In genomic region chr19:58569943-58570670, GRCh38 we compare ENCODE assay signal across 18 cellular contexts. TPM values are rescaled to one million over a fixed set of nuclear protein-coding genes. Genes with fewer than 3 reads are reported as not detected.
DNase-seq lines count a peak whose midpoint lies in the region; ATAC-seq, FAIRE-seq and TF ChIP-seq lines count a peak whose summit lies in the region.
"Had no signal": no experiment of that assay in that cellular context is flagged by ENCODE, and none has a peak within 500 bp of the region (broad histone marks: within the 10 kb centered on the region; RNA-seq: fewer than 3 reads in every experiment).

No MANE protein-coding gene starts in this region.

- intact Hi-C loops in activated naive CD4-positive, alpha-beta T cell treated with anti-CD3 and anti-CD28 coated beads for 36 hours (cut with micrococcal nuclease): no loop called here
- intact Hi-C loops in HepG2 (cut with micrococcal nuclease; ENCODE audit: unreplicated experiment): no loop called here

- POLR2A ChIA-PET in HepG2 (lab: Yijun Ruan, JAX): interaction anchor here (1.4 to 3.0 kb wide), 2 partner anchors 11 kb away, joined by 8 to 36 read pairs; partner anchors contain the start of gene UBE2M

- ATAC-seq in HepG2 (no peak), HG02759 (IDR thresholded peaks at IDR 0.05; ENCODE audit: unreplicated experiment) (no peak), HG03469 (IDR thresholded peaks at IDR 0.05; ENCODE audit: unreplicated experiment) (no peak)
- ATAC-seq in stimulated activated naive CD8-positive, alpha-beta T cell treated with anti-CD3 and anti-CD28 coated beads, Interleukin-15, Interleukin-2, amounts not matched to agents 100 U/mL and 50 U/mL, for 24 hours: no peak
- ATAC-seq: K562, left lobe of liver, Panc1 had no signal

- H3K4me3 Mint-ChIP-seq in activated naive CD4-positive, alpha-beta T cell treated with anti-CD3 and anti-CD28 coated beads for 36 hours: no peak overlapping the region
- H3K4me3 Mint-ChIP-seq: endodermal cell had no signal

- H3K27me3 Mint-ChIP-seq in activated naive CD4-positive, alpha-beta T cell treated with anti-CD3 and anti-CD28 coated beads for 36 hours (ENCODE audit: low read depth): no peaks in the 10 kb centered on the region

- no peak overlapping the region for H3K27ac Mint-ChIP-seq in activated naive CD4-positive, alpha-beta T cell treated with anti-CD3 and anti-CD28 coated beads for 36 hours
- H3K27ac Mint-ChIP-seq: endodermal cell had no signal

- peaks cover 22% of the 10 kb centered on the region for H3K36me3 Mint-ChIP-seq in activated naive CD4-positive, alpha-beta T cell treated with anti-CD3 and anti-CD28 coated beads for 36 hours (ENCODE audit: low read depth)

- in situ Hi-C loops in HepG2 (cut with HindIII; ENCODE audit: extremely low pct_ligation_motif_present, low pct_unique_long_range_greater_than_20kb): no loop called here

- BruUV-seq in HepG2 (replicated peaks; lab: Mats Ljungman, UMichigan): no TSS peak

- TF ChIP-seq CTCF in WERI-Rb-1 (IDR thresholded peaks at IDR 0.05; ENCODE audit: low read depth, low read length): no peak
- no peak for TF ChIP-seq CTCF in HepG2 (CRISPR knock-in tag; IDR thresholded peaks at IDR 0.05)

- CTCF ChIA-PET in activated naive CD4-positive, alpha-beta T cell treated with anti-CD3 and anti-CD28 coated beads for 36 hours (lab: Charles Lee): no interaction called here
- CTCF ChIA-PET in HepG2 (lab: Yijun Ruan, JAX; ENCODE audit: low intra/inter-chr PET ratio, low total read pairs): no interaction called here

- H4K20me1 ChIP-seq in HepG2 (ENCODE audit: insufficient read depth, low read length): no peaks in the 10 kb centered on the region

- H3K4me3 ChIP-seq in WERI-Rb-1 (ENCODE audit: low read depth, low read length): no peak overlapping the region
- no peak overlapping the region for H3K4me3 ChIP-seq in HepG2 (replicated peaks in 1 of 3; ENCODE audit: insufficient read depth in 1 of 3, low read depth in 2 of 3, low read length in 3 of 3)
- H3K4me3 ChIP-seq: K562 had no signal

- H3K9me3 Mint-ChIP-seq in activated naive CD4-positive, alpha-beta T cell treated with anti-CD3 and anti-CD28 coated beads for 36 hours: no peaks in the 10 kb centered on the region
- H3K9me3 Mint-ChIP-seq: endodermal cell had no signal

- H3K9me3 ChIP-seq in WERI-Rb-1 (ENCODE audit: severe bottlenecking): no peaks in the 10 kb centered on the region
- no peaks in the 10 kb centered on the region for H3K9me3 ChIP-seq in HepG2 (ENCODE audit: low read length)
- H3K9me3 ChIP-seq: Caco-2 had no signal

- peak; percentile 2 for DNase-seq in activated naive CD4-positive, alpha-beta T cell treated with anti-CD3 and anti-CD28 coated beads for 36 hours
- DNase-seq in activated naive CD4-positive, alpha-beta T cell treated with Interleukin-2 at 50 U/mL for 16 hours: no peak
- peak; percentile 6 for DNase-seq in WERI-Rb-1
- DNase-seq in HepG2 (ENCODE audit: low spot score): no peak
- DNase-seq in stimulated activated naive CD8-positive, alpha-beta T cell treated with anti-CD3 and anti-CD28 coated beads, Interleukin-15, Interleukin-2, amounts not matched to agents 100 U/mL and 50 U/mL, for 24 hours: peak; percentile 3
- DNase-seq in NCI-H2107 treated with DMSO at 0.1 percent for 48 hours (lab: John Stamatoyannopoulos, UW; ENCODE audit: unreplicated experiment): no peak
- DNase-seq: central memory CD4-positive, alpha-beta T cell; endodermal cell; NCI-H1048; NCI-H2081 treated with DMSO at 0.1 percent for 48 hours; NCI-H69; stimulated activated CD4-positive, alpha-beta T cell treated with anti-CD3 and anti-CD28 coated beads, Interleukin-15, amount 100 ng/mL, for 24 hours had no signal

- TF ChIP-seq POLR2A in HepG2 (IDR thresholded peaks at IDR 0.05; ENCODE audit: insufficient read depth in 1 of 2, low read depth in 2 of 2, low read length in 2 of 2): peak in 1 of 2 experiments; percentile 29; a peak in 2 of 4 replicates

- no peak overlapping the region for H2AFZ ChIP-seq in HepG2 (ENCODE audit: low read length)

- H3K36me3 ChIP-seq in WERI-Rb-1: peaks cover 31% of the 10 kb centered on the region
- no peaks in the 10 kb centered on the region; a peak in 2 of 5 replicates for H3K36me3 ChIP-seq in HepG2 (replicated peaks in 1 of 2; ENCODE audit: control insufficient read depth in 1 of 2, insufficient read depth in 2 of 2, low read length in 2 of 2)

- FAIRE-seq in HepG2 (lab: Jason Lieb, UNC): no peak
- FAIRE-seq: K562 had no signal

- no peak overlapping the region for H3K9ac ChIP-seq in HepG2 (ENCODE audit: insufficient read depth, low read depth, low read length)

- H3K4me1 ChIP-seq in HepG2 (ENCODE audit: insufficient read depth, low read length): peaks cover 30% of the 10 kb centered on the region
- H3K4me1 ChIP-seq: Caco-2 had no signal

- no peak for TF ChIP-seq EP300 in HepG2 (IDR thresholded peaks at IDR 0.05; ENCODE audit: low read depth in 2 of 2, low read length in 2 of 2)
- TF ChIP-seq EP300 in HepG2 (CRISPR knock-in tag; IDR thresholded peaks at IDR 0.05; ENCODE audit: borderline replicate concordance): no peak

- TF ChIP-seq RAD21 in HepG2 (CRISPR knock-in tag; IDR thresholded peaks at IDR 0.05): no peak

- no peaks in the 10 kb centered on the region for H3K79me2 ChIP-seq in HepG2 (ENCODE audit: insufficient read depth, low read length)

- H3K27ac ChIP-seq in WERI-Rb-1 (no peak overlapping the region), HepG2 (ENCODE audit: extremely low read length, insufficient read depth, low read length) (no peak overlapping the region)

- H3K4me1 Mint-ChIP-seq in activated naive CD4-positive, alpha-beta T cell treated with anti-CD3 and anti-CD28 coated beads for 36 hours (ENCODE audit: low read depth): peaks cover 26% of the 10 kb centered on the region

- 82% methylated on average over 7 of the region's 8 CpGs for WGBS in HepG2 (ENCODE audit: low lambda C conversion rate)

- H3K27me3 ChIP-seq in WERI-Rb-1 (ENCODE audit: insufficient read depth, low read depth, severe bottlenecking) (no peaks in the 10 kb centered on the region), HepG2 (ENCODE audit: control insufficient read depth in 1 of 2, insufficient read depth in 2 of 2, low read length in 2 of 2) (no peaks in the 10 kb centered on the region)

- no peak overlapping the region for H3K4me2 ChIP-seq in HepG2 (ENCODE audit: low read depth, low read length)

RNA-seq across cellular contexts. Expression of gene MZF1, which starts 3.0 kb away (rescaled TPM):
- 10 to 100 TPM; 13.3 to 13.4 TPM for total RNA-seq in activated naive CD4-positive, alpha-beta T cell treated with anti-CD3 and anti-CD28 coated beads for 36 hours
- total RNA-seq in HepG2 (2016; rRNA removed; fragmentation: Illumina TruSeq; extraction: Trizol): 1.3 and 3.1 TPM in 2 replicates
- total RNA-seq in HepG2 (2016; cell fraction: cytosol; rRNA removed; fragmentation: Illumina TruSeq; extraction: Trizol; ENCODE audit: low read depth): 0.97 and 1.1 TPM in 2 replicates
- total RNA-seq in HepG2 (2016; cell fraction: insoluble cytoplasmic fraction; rRNA removed; fragmentation: Illumina TruSeq; extraction: Trizol): 1.0 and 3.4 TPM in 2 replicates
- total RNA-seq in HepG2 (2016; cell fraction: membrane; rRNA removed; fragmentation: Illumina TruSeq; extraction: Trizol): 1.1 and 1.4 TPM in 2 replicates
- total RNA-seq in HepG2 (2016; cell fraction: nucleus; rRNA removed; fragmentation: Illumina TruSeq; extraction: Trizol): 3.8 and 4.3 TPM in 2 replicates
- 8.1 and 10.0 TPM in 2 replicates for polyA plus RNA-seq in HepG2 (2011; rRNA removed)
- 3.4 and 6.6 TPM in 2 replicates for polyA plus RNA-seq in HepG2 (2011; cell fraction: cytosol; rRNA removed)
- 73.5 and 84.6 TPM in 2 replicates for polyA plus RNA-seq in HepG2 (2011; cell fraction: nucleus; rRNA removed)
- 4.8 and 6.6 TPM in 2 replicates for polyA plus RNA-seq in HepG2 (2012)
- 0.12 and 0.23 TPM in 2 replicates for polyA plus RNA-seq in HepG2 (2016; cell fraction: cytosol; fragmentation: Illumina TruSeq; extraction: Trizol; ENCODE audit: low read depth)
- 1.3 and 1.5 TPM in 2 replicates for polyA plus RNA-seq in HepG2 (2016; cell fraction: insoluble cytoplasmic fraction; fragmentation: Illumina TruSeq; extraction: Trizol; ENCODE audit: low read depth)
- polyA plus RNA-seq in HepG2 (2016; cell fraction: membrane; fragmentation: Illumina TruSeq; extraction: Trizol; ENCODE audit: low read depth): 0.18 and 0.57 TPM in 2 replicates
- polyA plus RNA-seq in HepG2 (2016; cell fraction: nucleus; fragmentation: Illumina TruSeq; extraction: Trizol; ENCODE audit: insufficient read depth, low read depth): 15.9 and 16.0 TPM in 2 replicates
- polyA minus RNA-seq in HepG2 (2011; rRNA and poly(A)+ RNA removed; ENCODE audit: low replicate concordance): 12.8 and 32.3 TPM in 2 replicates
- 1.9 and 3.2 TPM in 2 replicates for polyA minus RNA-seq in HepG2 (2011; cell fraction: cytosol; rRNA and poly(A)+ RNA removed)
- polyA minus RNA-seq in HepG2 (2011; cell fraction: nucleus; rRNA and poly(A)+ RNA removed): 11.1 and 11.8 TPM in 2 replicates

RNA-seq across cellular contexts. Expression of gene UBE2M, which starts 11.7 kb away (rescaled TPM):
- 10 to 100 TPM; 91.4 to 93.6 TPM for total RNA-seq in activated naive CD4-positive, alpha-beta T cell treated with anti-CD3 and anti-CD28 coated beads for 36 hours
- total RNA-seq in HepG2 (2016; rRNA removed; fragmentation: Illumina TruSeq; extraction: Trizol): 29.5 and 36.2 TPM in 2 replicates
- 14.2 and 15.5 TPM in 2 replicates for total RNA-seq in HepG2 (2016; cell fraction: cytosol; rRNA removed; fragmentation: Illumina TruSeq; extraction: Trizol; ENCODE audit: low read depth)
- 25.4 and 36.1 TPM in 2 replicates for total RNA-seq in HepG2 (2016; cell fraction: insoluble cytoplasmic fraction; rRNA removed; fragmentation: Illumina TruSeq; extraction: Trizol)
- total RNA-seq in HepG2 (2016; cell fraction: membrane; rRNA removed; fragmentation: Illumina TruSeq; extraction: Trizol): 26.0 and 30.0 TPM in 2 replicates
- total RNA-seq in HepG2 (2016; cell fraction: nucleus; rRNA removed; fragmentation: Illumina TruSeq; extraction: Trizol): 14.4 and 19.6 TPM in 2 replicates
- 50.3 and 55.5 TPM in 2 replicates for polyA plus RNA-seq in HepG2 (2011; rRNA removed)
- 32.0 and 34.7 TPM in 2 replicates for polyA plus RNA-seq in HepG2 (2011; cell fraction: cytosol; rRNA removed)
- 59.9 and 61.9 TPM in 2 replicates for polyA plus RNA-seq in HepG2 (2011; cell fraction: nucleus; rRNA removed)
- polyA plus RNA-seq in HepG2 (2012): 47.3 and 47.7 TPM in 2 replicates
- polyA plus RNA-seq in HepG2 (2016; cell fraction: cytosol; fragmentation: Illumina TruSeq; extraction: Trizol; ENCODE audit: low read depth): 22.8 and 27.9 TPM in 2 replicates
- polyA plus RNA-seq in HepG2 (2016; cell fraction: insoluble cytoplasmic fraction; fragmentation: Illumina TruSeq; extraction: Trizol; ENCODE audit: low read depth): 54.2 and 62.5 TPM in 2 replicates
- 30.4 and 40.6 TPM in 2 replicates for polyA plus RNA-seq in HepG2 (2016; cell fraction: membrane; fragmentation: Illumina TruSeq; extraction: Trizol; ENCODE audit: low read depth)
- polyA plus RNA-seq in HepG2 (2016; cell fraction: nucleus; fragmentation: Illumina TruSeq; extraction: Trizol; ENCODE audit: insufficient read depth, low read depth): 53.2 and 66.7 TPM in 2 replicates
- polyA minus RNA-seq in HepG2 (2011; rRNA and poly(A)+ RNA removed; ENCODE audit: low replicate concordance): 39.7 and 154 TPM in 2 replicates
- polyA minus RNA-seq in HepG2 (2011; cell fraction: cytosol; rRNA and poly(A)+ RNA removed): 26.9 and 27.3 TPM in 2 replicates
- 20.8 and 23.0 TPM in 2 replicates for polyA minus RNA-seq in HepG2 (2011; cell fraction: nucleus; rRNA and poly(A)+ RNA removed)

RNA-seq across cellular contexts. Expression of gene CHMP2A, which starts 15.2 kb away (rescaled TPM):
- total RNA-seq in activated naive CD4-positive, alpha-beta T cell treated with anti-CD3 and anti-CD28 coated beads for 36 hours: 100 to 1,000 TPM; 109 to 111 TPM
- 55.0 and 70.9 TPM in 2 replicates for total RNA-seq in HepG2 (2016; rRNA removed; fragmentation: Illumina TruSeq; extraction: Trizol)
- total RNA-seq in HepG2 (2016; cell fraction: cytosol; rRNA removed; fragmentation: Illumina TruSeq; extraction: Trizol; ENCODE audit: low read depth): 45.6 and 61.8 TPM in 2 replicates
- total RNA-seq in HepG2 (2016; cell fraction: insoluble cytoplasmic fraction; rRNA removed; fragmentation: Illumina TruSeq; extraction: Trizol): 56.2 and 72.4 TPM in 2 replicates
- total RNA-seq in HepG2 (2016; cell fraction: membrane; rRNA removed; fragmentation: Illumina TruSeq; extraction: Trizol): 35.3 and 50.0 TPM in 2 replicates
- 22.1 and 25.7 TPM in 2 replicates for total RNA-seq in HepG2 (2016; cell fraction: nucleus; rRNA removed; fragmentation: Illumina TruSeq; extraction: Trizol)
- 49.7 and 51.4 TPM in 2 replicates for polyA plus RNA-seq in HepG2 (2011; rRNA removed)
- polyA plus RNA-seq in HepG2 (2011; cell fraction: cytosol; rRNA removed): 61.9 and 66.7 TPM in 2 replicates
- 108 and 113 TPM in 2 replicates for polyA plus RNA-seq in HepG2 (2011; cell fraction: nucleus; rRNA removed)
- polyA plus RNA-seq in HepG2 (2012): 41.7 and 46.0 TPM in 2 replicates
- 56.7 and 73.4 TPM in 2 replicates for polyA plus RNA-seq in HepG2 (2016; cell fraction: cytosol; fragmentation: Illumina TruSeq; extraction: Trizol; ENCODE audit: low read depth)
- polyA plus RNA-seq in HepG2 (2016; cell fraction: insoluble cytoplasmic fraction; fragmentation: Illumina TruSeq; extraction: Trizol; ENCODE audit: low read depth): 88.0 and 94.2 TPM in 2 replicates
- polyA plus RNA-seq in HepG2 (2016; cell fraction: membrane; fragmentation: Illumina TruSeq; extraction: Trizol; ENCODE audit: low read depth): 38.7 and 48.0 TPM in 2 replicates
- polyA plus RNA-seq in HepG2 (2016; cell fraction: nucleus; fragmentation: Illumina TruSeq; extraction: Trizol; ENCODE audit: insufficient read depth, low read depth): 55.6 and 56.2 TPM in 2 replicates
- 46.3 and 131 TPM in 2 replicates for polyA minus RNA-seq in HepG2 (2011; rRNA and poly(A)+ RNA removed; ENCODE audit: low replicate concordance)
- 25.4 and 27.7 TPM in 2 replicates for polyA minus RNA-seq in HepG2 (2011; cell fraction: cytosol; rRNA and poly(A)+ RNA removed)
- polyA minus RNA-seq in HepG2 (2011; cell fraction: nucleus; rRNA and poly(A)+ RNA removed): 21.0 and 24.5 TPM in 2 replicates

RNA-seq across cellular contexts. Expression of gene TRIM28, which starts 26.2 kb away (rescaled TPM):
- 100 to 1,000 TPM; 475 to 483 TPM for total RNA-seq in activated naive CD4-positive, alpha-beta T cell treated with anti-CD3 and anti-CD28 coated beads for 36 hours
- 302 and 361 TPM in 2 replicates for total RNA-seq in HepG2 (2016; rRNA removed; fragmentation: Illumina TruSeq; extraction: Trizol)
- 29.3 and 34.8 TPM in 2 replicates for total RNA-seq in HepG2 (2016; cell fraction: cytosol; rRNA removed; fragmentation: Illumina TruSeq; extraction: Trizol; ENCODE audit: low read depth)
- 282 and 373 TPM in 2 replicates for total RNA-seq in HepG2 (2016; cell fraction: insoluble cytoplasmic fraction; rRNA removed; fragmentation: Illumina TruSeq; extraction: Trizol)
- total RNA-seq in HepG2 (2016; cell fraction: membrane; rRNA removed; fragmentation: Illumina TruSeq; extraction: Trizol): 118 and 119 TPM in 2 replicates
- 266 and 307 TPM in 2 replicates for total RNA-seq in HepG2 (2016; cell fraction: nucleus; rRNA removed; fragmentation: Illumina TruSeq; extraction: Trizol)
- 439 and 461 TPM in 2 replicates for polyA plus RNA-seq in HepG2 (2011; rRNA removed)
- polyA plus RNA-seq in HepG2 (2011; cell fraction: cytosol; rRNA removed): 192 and 284 TPM in 2 replicates
- 913 and 1,149 TPM in 2 replicates for polyA plus RNA-seq in HepG2 (2011; cell fraction: nucleus; rRNA removed)
- polyA plus RNA-seq in HepG2 (2012): 400 and 525 TPM in 2 replicates
- polyA plus RNA-seq in HepG2 (2016; cell fraction: cytosol; fragmentation: Illumina TruSeq; extraction: Trizol; ENCODE audit: low read depth): 31.8 and 43.0 TPM in 2 replicates
- 296 and 460 TPM in 2 replicates for polyA plus RNA-seq in HepG2 (2016; cell fraction: insoluble cytoplasmic fraction; fragmentation: Illumina TruSeq; extraction: Trizol; ENCODE audit: low read depth)
- polyA plus RNA-seq in HepG2 (2016; cell fraction: membrane; fragmentation: Illumina TruSeq; extraction: Trizol; ENCODE audit: low read depth): 94.7 and 105 TPM in 2 replicates
- 574 and 592 TPM in 2 replicates for polyA plus RNA-seq in HepG2 (2016; cell fraction: nucleus; fragmentation: Illumina TruSeq; extraction: Trizol; ENCODE audit: insufficient read depth, low read depth)
- 1,983 and 2,170 TPM in 2 replicates for polyA minus RNA-seq in HepG2 (2011; rRNA and poly(A)+ RNA removed; ENCODE audit: low replicate concordance)
- polyA minus RNA-seq in HepG2 (2011; cell fraction: cytosol; rRNA and poly(A)+ RNA removed): 465 and 488 TPM in 2 replicates
- 351 and 419 TPM in 2 replicates for polyA minus RNA-seq in HepG2 (2011; cell fraction: nucleus; rRNA and poly(A)+ RNA removed)

RNA-seq across cellular contexts. Expression of gene ZBTB45, which starts 50.5 kb away (rescaled TPM):
- 1 to 10 TPM; 5.5 to 6.0 TPM for total RNA-seq in activated naive CD4-positive, alpha-beta T cell treated with anti-CD3 and anti-CD28 coated beads for 36 hours
- 2.0 and 3.7 TPM in 2 replicates for total RNA-seq in HepG2 (2016; rRNA removed; fragmentation: Illumina TruSeq; extraction: Trizol)
- 1.0 and 1.1 TPM in 2 replicates for total RNA-seq in HepG2 (2016; cell fraction: cytosol; rRNA removed; fragmentation: Illumina TruSeq; extraction: Trizol; ENCODE audit: low read depth)
- total RNA-seq in HepG2 (2016; cell fraction: insoluble cytoplasmic fraction; rRNA removed; fragmentation: Illumina TruSeq; extraction: Trizol): 1.9 and 3.8 TPM in 2 replicates
- total RNA-seq in HepG2 (2016; cell fraction: membrane; rRNA removed; fragmentation: Illumina TruSeq; extraction: Trizol): 2.8 TPM in 2 replicates
- 2.7 and 3.4 TPM in 2 replicates for total RNA-seq in HepG2 (2016; cell fraction: nucleus; rRNA removed; fragmentation: Illumina TruSeq; extraction: Trizol)
- 3.0 and 3.2 TPM in 2 replicates for polyA plus RNA-seq in HepG2 (2011; rRNA removed)
- polyA plus RNA-seq in HepG2 (2011; cell fraction: cytosol; rRNA removed): 1.7 and 2.6 TPM in 2 replicates
- 10.2 and 12.2 TPM in 2 replicates for polyA plus RNA-seq in HepG2 (2011; cell fraction: nucleus; rRNA removed)
- polyA plus RNA-seq in HepG2 (2012): 2.7 and 4.2 TPM in 2 replicates
- 0.78 and 0.83 TPM in 2 replicates for polyA plus RNA-seq in HepG2 (2016; cell fraction: cytosol; fragmentation: Illumina TruSeq; extraction: Trizol; ENCODE audit: low read depth)
- polyA plus RNA-seq in HepG2 (2016; cell fraction: insoluble cytoplasmic fraction; fragmentation: Illumina TruSeq; extraction: Trizol; ENCODE audit: low read depth): 3.5 and 3.8 TPM in 2 replicates
- polyA plus RNA-seq in HepG2 (2016; cell fraction: membrane; fragmentation: Illumina TruSeq; extraction: Trizol; ENCODE audit: low read depth): 2.0 and 2.4 TPM in 2 replicates
- polyA plus RNA-seq in HepG2 (2016; cell fraction: nucleus; fragmentation: Illumina TruSeq; extraction: Trizol; ENCODE audit: insufficient read depth, low read depth): 6.2 and 6.8 TPM in 2 replicates
- 6.6 and 8.8 TPM in 2 replicates for polyA minus RNA-seq in HepG2 (2011; rRNA and poly(A)+ RNA removed; ENCODE audit: low replicate concordance)
- polyA minus RNA-seq in HepG2 (2011; cell fraction: cytosol; rRNA and poly(A)+ RNA removed): 2.9 and 3.8 TPM in 2 replicates
- 7.0 and 7.3 TPM in 2 replicates for polyA minus RNA-seq in HepG2 (2011; cell fraction: nucleus; rRNA and poly(A)+ RNA removed)

Comparison
In these comparisons a context has a peak if more than half of its experiments do, and no peak if none do; other contexts are left out.
1. DNase-seq: peak in activated naive CD4-positive, alpha-beta T cell treated with anti-CD3 and anti-CD28 coated beads for 36 hours (single experiment), WERI-Rb-1 (single experiment) and stimulated activated naive CD8-positive, alpha-beta T cell treated with anti-CD3 and anti-CD28 coated beads, Interleukin-15, Interleukin-2, amounts not matched to agents 100 U/mL and 50 U/mL, for 24 hours (single experiment); none in activated naive CD4-positive, alpha-beta T cell treated with Interleukin-2 at 50 U/mL for 16 hours (single experiment), HepG2 (single experiment) and NCI-H2107 treated with DMSO at 0.1 percent for 48 hours (single experiment).